Comparison of ENCODE assay signal across 22 cellular contexts in the genomic region with DNA sequence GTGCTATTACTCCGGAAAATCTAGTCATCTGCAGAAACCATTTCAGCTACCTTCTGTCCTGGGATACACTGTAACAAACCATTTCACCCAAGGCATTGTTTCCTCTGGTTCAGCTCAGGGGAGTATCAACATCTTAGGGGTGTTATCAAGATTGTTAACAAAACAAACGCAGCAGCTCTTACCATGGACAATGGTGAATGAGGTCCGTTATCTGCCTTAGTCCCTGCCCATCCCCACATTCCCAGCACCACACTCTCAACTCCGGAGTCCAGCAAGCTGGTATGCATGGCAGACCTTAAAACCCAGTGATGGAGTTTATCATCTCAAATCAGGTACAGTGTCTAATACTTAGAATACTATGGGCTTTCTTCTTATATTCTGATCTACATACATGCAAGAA.
DNase-seq lines count a peak whose midpoint lies in the region; ATAC-seq and TF ChIP-seq lines count a peak whose summit lies in the region.
"Had no signal": no experiment of that assay in that cellular context is flagged by ENCODE, and none has a peak within 500 bp of the region (broad histone marks: within the 10 kb centered on the region; RNA-seq: fewer than 3 reads in every experiment).

No MANE protein-coding gene starts in this region.

- H2AFZ ChIP-seq in MM.1S (ENCODE audit: low read length) = no peak overlapping the region

- peaks cover 2% of the 10 kb centered on the region for H3K36me3 Mint-ChIP-seq in activated CD8-positive, alpha-beta memory T cell treated with anti-CD3 and anti-CD28 coated beads, Interleukin-2, amount 10 ng/mL, durations not matched to agents 7 days and 5 days

- H3K9ac ChIP-seq in SK-N-MC (ENCODE audit: insufficient read length) (no peak overlapping the region), MM.1S (ENCODE audit: low read length) (no peak overlapping the region)
- H3K9ac ChIP-seq: BLaER1 treated with 17β-estradiol and CSF1 and Interleukin-3, amounts not matched to agents 10 nM and 100 nM had no signal

- H3F3A ChIP-seq in MM.1S (ENCODE audit: insufficient read depth, low read length) = no peaks in the 10 kb centered on the region

- no peaks in the 10 kb centered on the region for H3K9me2 ChIP-seq in MM.1S (replicated peaks; ENCODE audit: insufficient read depth, low read length)

- no peak overlapping the region for H3K27ac Mint-ChIP-seq in activated CD8-positive, alpha-beta memory T cell treated with anti-CD3 and anti-CD28 coated beads, Interleukin-2, amount 10 ng/mL, durations not matched to agents 7 days and 5 days

- peak overlapping the region; percentile 46; the same call in 1 of the 2 replicates for H3K27ac ChIP-seq in SK-N-MC
- peak overlapping the region; percentile 75 for H3K27ac ChIP-seq in neutrophil
- no peak overlapping the region for H3K27ac ChIP-seq in MM.1S (ENCODE audit: low read length)
- H3K27ac ChIP-seq: A549; BLaER1 treated with 17β-estradiol and CSF1 and Interleukin-3, amounts not matched to agents 10 nM and 100 nM had no signal

- no peaks in the 10 kb centered on the region for H3K27me3 Mint-ChIP-seq in activated CD8-positive, alpha-beta memory T cell treated with anti-CD3 and anti-CD28 coated beads, Interleukin-2, amount 10 ng/mL, durations not matched to agents 7 days and 5 days
- H3K27me3 Mint-ChIP-seq: CD4-positive, alpha-beta memory T cell had no signal

- H3K4me1 ChIP-seq in neutrophil (ENCODE audit: control insufficient read depth in 1 of 2, insufficient read depth in 1 of 2, low read depth in 1 of 2, low read length in 1 of 2) (peaks cover 67 to 72% of the 10 kb centered on the region in 2 experiments), MM.1S (ENCODE audit: low read length) (no peaks in the 10 kb centered on the region)
- H3K4me1 ChIP-seq: A549, BE2C had no signal

- CTCF ChIA-PET in activated CD8-positive, alpha-beta memory T cell treated with anti-CD3 and anti-CD28 coated beads, Interleukin-2, amount 10 ng/mL, durations not matched to agents 7 days and 5 days (lab: Charles Lee) = no interaction called here

- no peak overlapping the region for H3K4me3 Mint-ChIP-seq in activated CD8-positive, alpha-beta memory T cell treated with anti-CD3 and anti-CD28 coated beads, Interleukin-2, amount 10 ng/mL, durations not matched to agents 7 days and 5 days
- H3K4me3 Mint-ChIP-seq: CD14-positive monocyte; CD4-positive, alpha-beta memory T cell had no signal

- no peak for TF ChIP-seq CTCF in neutrophil (IDR thresholded peaks at IDR 0.05)
- no peak for TF ChIP-seq CTCF in MM.1S (IDR thresholded peaks at IDR 0.05; ENCODE audit: low read length)

- H3K36me3 ChIP-seq in SK-N-MC (ENCODE audit: insufficient read depth, low read length) = 0 out of 2 replicates have a peak, but pooled peaks cover 3% of the 10 kb centered on the region
- H3K36me3 ChIP-seq in neutrophil = no peaks in the 10 kb centered on the region
- no peaks in the 10 kb centered on the region for H3K36me3 ChIP-seq in MM.1S (replicated peaks; ENCODE audit: insufficient read depth, low read length)
- H3K36me3 ChIP-seq: BE2C had no signal

- no peak for ATAC-seq in activated CD8-positive, alpha-beta memory T cell treated with anti-CD3 and anti-CD28 coated beads, Interleukin-2, amount 10 ng/mL, durations not matched to agents 7 days and 5 days
- ATAC-seq: A549 had no signal

- H3K9me3 Mint-ChIP-seq in activated CD8-positive, alpha-beta memory T cell treated with anti-CD3 and anti-CD28 coated beads, Interleukin-2, amount 10 ng/mL, durations not matched to agents 7 days and 5 days (ENCODE audit: low read depth) = peaks cover under 1% of the 10 kb centered on the region

- H3K27me3 ChIP-seq in neutrophil (no peaks in the 10 kb centered on the region), MM.1S (replicated peaks; ENCODE audit: insufficient read depth, low read length) (no peaks in the 10 kb centered on the region)
- H3K27me3 ChIP-seq: BE2C; BLaER1 treated with 17β-estradiol and CSF1 and Interleukin-3, amounts not matched to agents 10 nM and 100 nM had no signal

- no peaks in the 10 kb centered on the region for H3K4me1 Mint-ChIP-seq in activated CD8-positive, alpha-beta memory T cell treated with anti-CD3 and anti-CD28 coated beads, Interleukin-2, amount 10 ng/mL, durations not matched to agents 7 days and 5 days

- no peaks in the 10 kb centered on the region for H4K20me1 ChIP-seq in MM.1S (ENCODE audit: insufficient read depth, low read length)

- H3K4me2 ChIP-seq in MM.1S (ENCODE audit: low read depth, low read length) = no peak overlapping the region
- H3K4me2 ChIP-seq: A549 had no signal

- DNase-seq in SK-N-MC (ENCODE audit: low read depth, low spot score) (no peak), islet precursor cell (peak; percentile 6), MV-4-11 (lab: John Stamatoyannopoulos, UW) (no peak), OCI-M2 (lab: John Stamatoyannopoulos, UW; ENCODE audit: unreplicated experiment) (no peak), MM.1S (no peak)
- DNase-seq in activated CD8-positive, alpha-beta memory T cell treated with anti-CD3 and anti-CD28 coated beads, Interleukin-2, amount 10 ng/mL, durations not matched to agents 7 days and 5 days = no peak
- DNase-seq: 8988T; ACHN; AML-193; BE2C; Calu3; CD4-positive, alpha-beta memory T cell; COR-L47; DMS53; DMS79 treated with DMSO at 0.1 percent for 48 hours; GF-D8; H7; HCEC 1CT had no signal

- H3K4me3 ChIP-seq in SK-N-MC (no peak overlapping the region), neutrophil (ENCODE audit: low read depth in 1 of 2, low read length in 1 of 2) (no peak overlapping the region), MM.1S (ENCODE audit: low read length) (no peak overlapping the region)
- H3K4me3 ChIP-seq: A549; BLaER1 treated with 17β-estradiol and CSF1 and Interleukin-3, amounts not matched to agents 10 nM and 100 nM had no signal

- H3K9me3 ChIP-seq in SK-N-MC (ENCODE audit: low read depth, low read length) (no peaks in the 10 kb centered on the region), neutrophil (no peaks in the 10 kb centered on the region), MM.1S (replicated peaks; ENCODE audit: insufficient read depth, low read length) (no peaks in the 10 kb centered on the region)
- H3K9me3 ChIP-seq: A549, BE2C had no signal

- H3K79me2 ChIP-seq in MM.1S (ENCODE audit: low read length) = peaks cover 6% of the 10 kb centered on the region; the same call in 1 of the 2 replicates
